In genomic region chr2:118945921-118946320, GRCh38 we compare ENCODE assay signal across 19 cellular contexts. TPM values are rescaled to one million over a fixed set of nuclear protein-coding genes. Genes with fewer than 3 reads are reported as not detected.
DNase-seq lines count a peak whose midpoint lies in the region; ATAC-seq and TF ChIP-seq lines count a peak whose summit lies in the region.
"Had no signal": no experiment of that assay in that cellular context is flagged by ENCODE, and none has a peak within 500 bp of the region (broad histone marks: within the 10 kb centered on the region; RNA-seq: fewer than 3 reads in every experiment).

No MANE protein-coding gene starts in this region.

- intact Hi-C loops in CD14-positive monocyte (cut with micrococcal nuclease): no loop called here
- intact Hi-C loops in left lung (cut with DNase I): no loop called here
- intact Hi-C loops in natural killer cell (cut with micrococcal nuclease): no loop called here

- ATAC-seq in foreskin keratinocyte: no peak
- no peak for ATAC-seq in left lung
- no peak for ATAC-seq in natural killer cell
- ATAC-seq: GM12878, K562 had no signal

- peaks cover 3 to 9% of the 10 kb centered on the region in 2 donors for H3K36me3 Mint-ChIP-seq in CD14-positive monocyte
- H3K36me3 Mint-ChIP-seq in natural killer cell: no peaks in the 10 kb centered on the region
- H3K36me3 Mint-ChIP-seq: CD8-positive, alpha-beta memory T cell had no signal

- H3K4me3 ChIP-seq in NB4 (ENCODE audit: low read depth, low read length) (no peak overlapping the region), left lung (peak overlapping the region in 1 of 2 donors; percentile 2)
- H3K4me3 ChIP-seq: BLaER1, GM12878, K562, SJCRH30 had no signal

- TF ChIP-seq POLR2A in NB4 (IDR thresholded peaks at IDR 0.05; ENCODE audit: extremely low read depth, insufficient read length): no peak

- no peaks in the 10 kb centered on the region for H3K36me3 ChIP-seq in left lung
- H3K36me3 ChIP-seq: BLaER1, SJCRH30 had no signal

- TF ChIP-seq CTCF in CD14-positive monocyte (IDR thresholded peaks at IDR 0.05) (peak; percentile 47), NB4 (IDR thresholded peaks at IDR 0.05; ENCODE audit: low read depth, low read length) (no peak), foreskin keratinocyte (conservative IDR thresholded peaks at IDR 0.05) (peak; percentile 30), left lung (IDR thresholded peaks at IDR 0.05) (no peak), natural killer cell (IDR thresholded peaks at IDR 0.05) (no peak)

- H3K4me1 Mint-ChIP-seq in CD14-positive monocyte: peaks cover 84% of the 10 kb centered on the region
- H3K4me1 Mint-ChIP-seq in natural killer cell: peaks cover under 1 to 3% of the 10 kb centered on the region in 2 donors
- H3K4me1 Mint-ChIP-seq: CD8-positive, alpha-beta memory T cell had no signal

- peaks cover 0 to 2% (median 0%) of the 10 kb centered on the region in 3 donors for H3K27me3 Mint-ChIP-seq in CD14-positive monocyte (ENCODE audit: low read depth in 3 of 3)
- peaks cover 10 to 30% of the 10 kb centered on the region in 2 donors for H3K27me3 Mint-ChIP-seq in natural killer cell (ENCODE audit: low read depth in 2 of 2)

- DNase-seq in CD14-positive monocyte (ENCODE audit: low spot score) (no peak), NB4 (ENCODE audit: low read depth) (peak; percentile 65), SIG-M5 (lab: John Stamatoyannopoulos, UW) (peak; percentile 63), foreskin keratinocyte (peak; percentile 24 to 39), DMS114 treated with DMSO at 0.1 percent for 48 hours (lab: John Stamatoyannopoulos, UW; ENCODE audit: unreplicated experiment) (no peak), NCI-H82 (lab: John Stamatoyannopoulos, UW) (no peak), left lung (no peak), natural killer cell (no peak)
- DNase-seq: CD8-positive, alpha-beta memory T cell; DMS79 treated with DMSO at 0.1 percent for 48 hours; NCI-H187; NCI-H345; NCI-H69; SJCRH30 had no signal

- H3K4me1 ChIP-seq in foreskin keratinocyte (no peaks in the 10 kb centered on the region), left lung (peaks cover 0 to 24% of the 10 kb centered on the region in 2 donors)
- H3K4me1 ChIP-seq: SJCRH30 had no signal

- peaks cover 0 to 2% (median 0%) of the 10 kb centered on the region in 7 donors for H3K9me3 Mint-ChIP-seq in CD14-positive monocyte
- H3K9me3 Mint-ChIP-seq in natural killer cell: no peaks in the 10 kb centered on the region

- H3K27ac Mint-ChIP-seq in CD14-positive monocyte: peak overlapping the region; percentile 75 to 94 (median 89)
- H3K27ac Mint-ChIP-seq in natural killer cell: no peak overlapping the region
- H3K27ac Mint-ChIP-seq: CD8-positive, alpha-beta memory T cell had no signal

- H3K4me3 Mint-ChIP-seq in CD14-positive monocyte: peak overlapping the region in 1 of 2 donors; percentile 26
- H3K4me3 Mint-ChIP-seq in natural killer cell: no peak overlapping the region
- H3K4me3 Mint-ChIP-seq: CD8-positive, alpha-beta memory T cell had no signal

- no peaks in the 10 kb centered on the region for H3K9me3 ChIP-seq in left lung
- H3K9me3 ChIP-seq: BLaER1, SJCRH30 had no signal

- H3K27ac ChIP-seq in foreskin keratinocyte (no peak overlapping the region), left lung (peak overlapping the region in 1 of 2 donors; percentile 58)
- H3K27ac ChIP-seq: BLaER1, SJCRH30 had no signal

- H3K27me3 ChIP-seq in foreskin keratinocyte (peaks cover 40% of the 10 kb centered on the region), left lung (no peaks in the 10 kb centered on the region)
- H3K27me3 ChIP-seq: BLaER1 had no signal

RNA-seq across cellular contexts. Expression of gene MARCO, which starts 3.9 kb away (rescaled TPM):
- 10 to 100 TPM; 37.7 to 43.7 TPM for polyA plus RNA-seq in CD14-positive monocyte
- total RNA-seq in foreskin keratinocyte: 0.11 and 0.14 TPM in 2 replicates
- 0.11 and 0.22 TPM in 2 replicates for polyA plus RNA-seq in foreskin keratinocyte
- 100 to 1,000 TPM; 122 to 425 TPM for total RNA-seq in left lung
- under 1 TPM in 2 of 3 donors, not detected in 1; 0.38 to 0.75 TPM for total RNA-seq in natural killer cell
- total RNA-seq: A172; CD8-positive, alpha-beta memory T cell; H1; SJCRH30 had no signal
- polyA plus RNA-seq: CD8-positive, alpha-beta memory T cell; H1; K562 had no signal

Comparison
In these comparisons a context has a peak if more than half of its experiments do, and no peak if none do; other contexts are left out.
1. DNase-seq: peak in NB4 (single experiment), SIG-M5 (single experiment) and foreskin keratinocyte (2 of 2); none in CD14-positive monocyte (single experiment), DMS114 treated with DMSO at 0.1 percent for 48 hours (single experiment), NCI-H82 (single experiment), left lung (0 of 2) and natural killer cell (single experiment).
2. H3K27ac Mint-ChIP-seq: peak in CD14-positive monocyte (7 of 7); none in natural killer cell (0 of 2).
3. CTCF ChIP-seq: peak in CD14-positive monocyte (single experiment) and foreskin keratinocyte (single experiment); none in NB4 (single experiment), left lung (0 of 2) and natural killer cell (single experiment).
4. RNA of gene MARCO, which starts 3.9 kb away (total RNA-seq): 122 to 425 TPM in left lung; 0.38 to 0.75 TPM in natural killer cell and 0.11 to 0.14 TPM in foreskin keratinocyte; every median in the first group is over 10 times any median in the second.